In the genomic region with DNA sequence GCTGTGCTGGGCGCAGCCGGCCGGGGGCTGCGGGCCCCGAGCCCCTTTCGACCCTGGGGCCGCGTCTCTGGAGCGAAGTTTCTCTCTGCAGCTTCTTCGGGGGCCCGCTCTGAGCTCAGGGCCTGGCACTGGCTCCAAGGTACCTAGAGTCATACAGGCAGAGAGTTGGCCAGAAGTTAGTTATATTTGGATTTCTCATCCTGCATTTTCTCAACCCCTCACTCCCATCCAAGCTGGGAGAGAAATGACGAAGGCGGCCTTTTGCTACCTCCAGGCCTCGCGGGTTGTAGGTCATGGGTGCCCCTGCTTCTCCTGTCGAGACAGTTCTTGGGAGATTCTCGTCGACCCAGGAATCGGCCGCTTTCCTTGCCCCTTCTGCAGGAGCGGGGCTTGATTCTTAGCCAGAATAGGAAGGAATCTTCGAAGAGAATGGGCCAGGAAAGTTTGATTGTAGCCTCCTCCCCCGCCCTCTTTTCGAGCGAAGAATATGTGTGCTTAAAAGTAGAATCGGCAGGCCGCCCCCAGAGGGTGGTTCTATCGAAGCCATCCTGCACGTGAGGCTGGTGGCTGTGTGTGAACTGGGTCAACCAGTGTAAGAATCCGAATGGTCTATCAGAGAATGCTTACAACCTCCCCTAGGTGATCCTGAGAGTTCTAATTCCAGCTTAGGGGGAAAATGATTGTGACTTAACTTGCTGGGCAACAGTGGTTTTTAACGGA, we compare ENCODE assay signal across 8 cellular contexts. TPM values are rescaled to one million over a fixed set of nuclear protein-coding genes. Genes with fewer than 3 reads are reported as not detected.
A peak's percentile ranks its signal among the peaks of the same experiment; 100 is the strongest.
DNase-seq lines count a peak whose midpoint lies in the region; FAIRE-seq and TF ChIP-seq lines count a peak whose summit lies in the region.

No MANE protein-coding gene starts in this region.

- no peaks in the 10 kb centered on the region for H3K9me3 ChIP-seq in SJSA1 (replicated peaks)

- no peak for TF ChIP-seq POLR2A in GM12892 (IDR thresholded peaks at IDR 0.05; ENCODE audit: low read depth, low read length)

- H3K36me3 ChIP-seq in SJSA1 (peaks cover 4% of the 10 kb centered on the region), mesendoderm (ENCODE audit: control insufficient read depth, insufficient read depth, low read length) (no peaks in the 10 kb centered on the region)

- no CpG with 5 or more reads among the region's 31 CpGs for WGBS in mesendoderm (ENCODE audit: extremely low coverage, insufficient coverage, low lambda C conversion rate)

- peaks cover 55% of the 10 kb centered on the region for H3K79me2 ChIP-seq in mesendoderm (ENCODE audit: control insufficient read depth, insufficient read depth, low read length)

- peak overlapping the region; percentile 7; the same call in 1 of the 2 replicates for H3K27ac ChIP-seq in SJSA1
- H3K27ac ChIP-seq in mesendoderm (ENCODE audit: low read depth, low read length): no peak overlapping the region
- peak overlapping the region; percentile 94 for H3K27ac ChIP-seq in temporal lobe (ENCODE audit: low read depth, low read length)

- H3K23ac ChIP-seq in mesendoderm (ENCODE audit: low read length): no peak overlapping the region

- peak overlapping the region; percentile 96 for H3K9ac ChIP-seq in mesendoderm (ENCODE audit: low read length)

- peak overlapping the region; percentile 69 for H3K18ac ChIP-seq in mesendoderm (ENCODE audit: low read length)

- no peaks in the 10 kb centered on the region for H3K27me3 ChIP-seq in SJSA1 (replicated peaks)
- no peaks in the 10 kb centered on the region for H3K27me3 ChIP-seq in mesendoderm (ENCODE audit: insufficient read depth, low read length, poor library complexity)

- H3K56ac ChIP-seq in mesendoderm (ENCODE audit: low read length): peak overlapping the region; percentile 96

- no peak overlapping the region for H4K5ac ChIP-seq in mesendoderm (ENCODE audit: low read length)

- DNase-seq in GM12892 (ENCODE audit: insufficient read length): no peak
- DNase-seq in SJSA1 (ENCODE audit: low read depth in 1 of 2, low spot score in 2 of 2): peak in 1 of 2 experiments; percentile 18
- peak in 1 of 2 donors; percentile 24 for DNase-seq in cardiac fibroblast (ENCODE audit: low read depth in 2 of 2)
- DNase-seq in mesendoderm: peak; percentile 54
- no peak for DNase-seq in mesenteric fat pad (ENCODE audit: low spot score)
- DNase-seq in glomerular visceral epithelial cell (ENCODE audit: extremely low spot score): no peak
- DNase-seq in hepatic stellate cell (ENCODE audit: low spot score): no peak

- no peak overlapping the region for H4K8ac ChIP-seq in mesendoderm (ENCODE audit: low read depth, low read length)

- no peak overlapping the region for H2BK120ac ChIP-seq in mesendoderm (ENCODE audit: low read depth, low read length)

- peak overlapping the region; percentile 81 for H3K4ac ChIP-seq in mesendoderm (ENCODE audit: low read depth, low read length)

- H3K4me2 ChIP-seq in mesendoderm (ENCODE audit: low read length): peak overlapping the region; percentile 39

- peaks cover 23% of the 10 kb centered on the region for H3K79me1 ChIP-seq in mesendoderm (ENCODE audit: low read length)

- H3K4me3 ChIP-seq in SJSA1 (peak overlapping the region; percentile 76), cardiac fibroblast (replicated peaks in 1 of 2; ENCODE audit: low read depth in 2 of 2, low read length in 2 of 2) (peak overlapping the region; percentile 77 to 84), mesendoderm (ENCODE audit: low read length) (peak overlapping the region; percentile 63)

- no peak overlapping the region for H2BK5ac ChIP-seq in mesendoderm (ENCODE audit: low read length)

- no peak overlapping the region for H2BK15ac ChIP-seq in mesendoderm (replicated peaks; ENCODE audit: low read depth)

- TF ChIP-seq CTCF in cardiac fibroblast (IDR thresholded peaks at IDR 0.05; ENCODE audit: low read depth, low read length): no peak

- H3K4me1 ChIP-seq in SJSA1 (replicated peaks): peaks cover 51% of the 10 kb centered on the region
- H3K4me1 ChIP-seq in mesendoderm (ENCODE audit: control insufficient read depth, low read depth, low read length): peaks cover 19% of the 10 kb centered on the region

- FAIRE-seq in GM12892 (lab: Jason Lieb, UNC): peak; percentile 74

- H2AK5ac ChIP-seq in mesendoderm (ENCODE audit: low read length): no peak overlapping the region

RNA-seq across cellular contexts. Expression of a gene that starts 0.8 kb away (rescaled TPM):
- polyA plus RNA-seq in GM12892 (2012; ENCODE audit: missing spikeins): 48.5 TPM
- total RNA-seq in SJSA1 (2014; rRNA removed; shearing (Covaris generic)): 70.0 and 84.6 TPM in 2 replicates
- polyA plus RNA-seq in mesendoderm (2013, experiment 1 of 2): 82.7 TPM
- polyA plus RNA-seq in mesendoderm (2013, experiment 2 of 2): 85.1 TPM
- total RNA-seq in temporal lobe: 31.7 TPM
- total RNA-seq in mesenteric fat pad: 154 TPM

RNA-seq across cellular contexts. Expression of a gene that starts 22.5 kb away (rescaled TPM):
- polyA plus RNA-seq in GM12892 (2012; ENCODE audit: missing spikeins): 15.2 TPM
- total RNA-seq in SJSA1 (2014; rRNA removed; shearing (Covaris generic)): 4.7 and 6.9 TPM in 2 replicates
- polyA plus RNA-seq in mesendoderm (2013, experiment 1 of 2): 24.0 TPM
- polyA plus RNA-seq in mesendoderm (2013, experiment 2 of 2): 23.4 TPM
- 16.5 TPM for total RNA-seq in temporal lobe
- total RNA-seq in mesenteric fat pad: 20.4 TPM

RNA-seq across cellular contexts. Expression of a gene that starts 37.9 kb away (rescaled TPM):
- polyA plus RNA-seq in GM12892 (2012; ENCODE audit: missing spikeins): 5.3 TPM
- 6.8 and 11.1 TPM in 2 replicates for total RNA-seq in SJSA1 (2014; rRNA removed; shearing (Covaris generic))
- 1.0 TPM for polyA plus RNA-seq in mesendoderm (2013, experiment 1 of 2)
- 1.1 TPM for polyA plus RNA-seq in mesendoderm (2013, experiment 2 of 2)
- total RNA-seq in temporal lobe (3.9 TPM), mesenteric fat pad (66.9 TPM)

RNA-seq across cellular contexts. Expression of a gene that starts 47.3 kb away (rescaled TPM):
- 3.1 TPM for polyA plus RNA-seq in GM12892 (2012; ENCODE audit: missing spikeins)
- total RNA-seq in SJSA1 (2014; rRNA removed; shearing (Covaris generic)): not detected in 2 replicates
- 0.62 TPM for polyA plus RNA-seq in mesendoderm (2013, experiment 1 of 2)
- 0.67 TPM for polyA plus RNA-seq in mesendoderm (2013, experiment 2 of 2)
- 1.5 TPM for total RNA-seq in temporal lobe
- total RNA-seq in mesenteric fat pad: 5.5 TPM
